In the genomic region with DNA sequence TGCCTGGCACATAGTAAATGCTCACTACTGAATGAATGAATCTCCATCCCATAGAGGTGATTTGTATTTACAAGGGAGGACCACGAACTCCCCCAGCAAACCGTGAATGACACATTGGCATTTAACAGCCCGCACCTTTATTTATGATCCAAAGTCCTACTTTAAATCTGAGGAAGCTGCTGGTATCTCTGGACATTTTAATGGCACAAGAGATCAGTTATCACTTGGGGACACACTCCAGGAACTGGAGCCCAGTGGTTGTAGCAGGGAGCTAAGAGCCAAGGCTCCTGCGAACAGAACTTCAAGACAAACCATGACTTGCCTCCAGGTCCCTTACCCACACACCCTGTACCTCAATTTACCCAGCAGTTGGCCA, we compare ENCODE assay signal across 9 cellular contexts. TPM values are rescaled to one million over a fixed set of nuclear protein-coding genes. Genes with fewer than 3 reads are reported as not detected.
A peak's percentile ranks its signal among the peaks of the same experiment; 100 is the strongest.
DNase-seq lines count a peak whose midpoint lies in the region; ATAC-seq and TF ChIP-seq lines count a peak whose summit lies in the region.
"Had no signal": no experiment of that assay in that cellular context is flagged by ENCODE, and none has a peak within 500 bp of the region (broad histone marks: within the 10 kb centered on the region; RNA-seq: fewer than 3 reads in every experiment).

No MANE protein-coding gene starts in this region.

- peaks cover 33% of the 10 kb centered on the region for H3K4me1 Mint-ChIP-seq in activated naive CD4-positive, alpha-beta T cell treated with anti-CD3 and anti-CD28 coated beads for 36 hours (ENCODE audit: low read depth)

- no peak for ATAC-seq in lower lobe of right lung
- no peak for ATAC-seq in HG03565 (IDR thresholded peaks at IDR 0.05; ENCODE audit: unreplicated experiment)
- ATAC-seq: foreskin keratinocyte had no signal

- H3K36me3 ChIP-seq in ascending aorta (no peaks in the 10 kb centered on the region), lower lobe of right lung (peaks cover 4% of the 10 kb centered on the region), tibial artery (no peaks in the 10 kb centered on the region)

- H3K4me3 ChIP-seq in ascending aorta, result peak overlapping the region; percentile 93 to 99
- H3K4me3 ChIP-seq in lower lobe of right lung, result peak overlapping the region; percentile 84
- peak overlapping the region; percentile 74 to 93 for H3K4me3 ChIP-seq in tibial artery

- H3K27me3 ChIP-seq in ascending aorta (no peaks in the 10 kb centered on the region), lower lobe of right lung (ENCODE audit: low read depth) (no peaks in the 10 kb centered on the region), tibial artery (no peaks in the 10 kb centered on the region)
- H3K27me3 ChIP-seq: foreskin keratinocyte had no signal

- no peak overlapping the region for H3K27ac Mint-ChIP-seq in activated naive CD4-positive, alpha-beta T cell treated with anti-CD3 and anti-CD28 coated beads for 36 hours

- no peak for DNase-seq in activated naive CD4-positive, alpha-beta T cell treated with anti-CD3 and anti-CD28 coated beads for 36 hours
- DNase-seq in activated naive CD4-positive, alpha-beta T cell treated with anti-CD3 and anti-CD28 coated beads, Interleukin-2, amount 50 U/mL, for 16 hours, result no peak
- DNase-seq in ascending aorta (ENCODE audit: low spot score in 2 of 2), result no peak
- DNase-seq in lower lobe of right lung, result no peak
- DNase-seq in tibial artery, result no peak
- no peak for DNase-seq in kidney glomerular epithelial cell (lab: John Stamatoyannopoulos, UW)
- DNase-seq in occipital lobe (lab: John Stamatoyannopoulos, UW), result no peak
- DNase-seq: foreskin keratinocyte had no signal

- TF ChIP-seq CTCF in ascending aorta (IDR thresholded peaks at IDR 0.05) (no peak), lower lobe of right lung (IDR thresholded peaks at IDR 0.05) (no peak), tibial artery (IDR thresholded peaks at IDR 0.05) (no peak)

- no peaks in the 10 kb centered on the region for H3K9me3 ChIP-seq in ascending aorta
- H3K9me3 ChIP-seq in lower lobe of right lung, result no peaks in the 10 kb centered on the region
- no peaks in the 10 kb centered on the region for H3K9me3 ChIP-seq in tibial artery

- H3K27me3 Mint-ChIP-seq in activated naive CD4-positive, alpha-beta T cell treated with anti-CD3 and anti-CD28 coated beads for 36 hours (ENCODE audit: low read depth), result no peaks in the 10 kb centered on the region

- H3K4me1 ChIP-seq in ascending aorta (peaks cover 5 to 16% of the 10 kb centered on the region in 2 donors), lower lobe of right lung (peaks cover 35% of the 10 kb centered on the region), tibial artery (peaks cover 4 to 29% (median 16%) of the 10 kb centered on the region in 4 donors)

- CTCF ChIA-PET in activated naive CD4-positive, alpha-beta T cell treated with anti-CD3 and anti-CD28 coated beads for 36 hours (lab: Charles Lee), result interaction anchor here (0.6 to 0.9 kb wide), 2 partner anchors 122 to 300 kb away, joined by 4 read pairs; no protein-coding TSS in a partner anchor

- H3K27ac ChIP-seq in ascending aorta, result peak overlapping the region in 1 of 2 donors; percentile 58
- H3K27ac ChIP-seq in lower lobe of right lung, result peak overlapping the region; percentile 82
- peak overlapping the region in 1 of 2 donors; percentile 77 for H3K27ac ChIP-seq in tibial artery

- H3K36me3 Mint-ChIP-seq in activated naive CD4-positive, alpha-beta T cell treated with anti-CD3 and anti-CD28 coated beads for 36 hours (ENCODE audit: low read depth), result no peaks in the 10 kb centered on the region

- intact Hi-C loops in activated naive CD4-positive, alpha-beta T cell treated with anti-CD3 and anti-CD28 coated beads for 36 hours (cut with micrococcal nuclease), result no loop called here
- intact Hi-C loops in ascending aorta (cut with DNase I), result no loop called here
- intact Hi-C loops in lower lobe of right lung (cut with DNase I), result no loop called here
- intact Hi-C loops in tibial artery (cut with DNase I; ENCODE audit: low total_unique reads), result no loop called here

- H3K4me3 Mint-ChIP-seq in activated naive CD4-positive, alpha-beta T cell treated with anti-CD3 and anti-CD28 coated beads for 36 hours, result peak overlapping the region; percentile 86

- H3K9me3 Mint-ChIP-seq in activated naive CD4-positive, alpha-beta T cell treated with anti-CD3 and anti-CD28 coated beads for 36 hours, result no peaks in the 10 kb centered on the region

RNA-seq across cellular contexts. Expression of gene CTNNBIP1, which starts 1.2 kb away (rescaled TPM):
- 10 to 100 TPM in 1 of 2 experiments, 1 to 10 TPM in 1; 9.5 to 10.3 TPM for total RNA-seq in activated naive CD4-positive, alpha-beta T cell treated with anti-CD3 and anti-CD28 coated beads for 36 hours
- total RNA-seq in ascending aorta (74.1 TPM), lower lobe of right lung (35.0 TPM), occipital lobe (40.1 TPM)

RNA-seq across cellular contexts. Expression of gene LZIC, which starts 34.4 kb away (rescaled TPM):
- total RNA-seq in activated naive CD4-positive, alpha-beta T cell treated with anti-CD3 and anti-CD28 coated beads for 36 hours, result 10 to 100 TPM; 26.1 to 27.0 TPM
- 3.7 TPM for total RNA-seq in ascending aorta
- 23.3 TPM for total RNA-seq in lower lobe of right lung
- total RNA-seq in occipital lobe, result 90.5 TPM

RNA-seq across cellular contexts. Expression of gene NMNAT1, which starts 34.4 kb away (rescaled TPM):
- 1 to 10 TPM; 7.5 to 8.0 TPM for total RNA-seq in activated naive CD4-positive, alpha-beta T cell treated with anti-CD3 and anti-CD28 coated beads for 36 hours
- total RNA-seq in ascending aorta (7.9 TPM), lower lobe of right lung (9.2 TPM), occipital lobe (6.1 TPM)
